13 cellular contexts compared by ENCODE assay signal in genomic region chr14:90093942-90094595, GRCh38. TPM values are rescaled to one million over a fixed set of nuclear protein-coding genes. Genes with fewer than 3 reads are reported as not detected.
A peak's percentile ranks its signal among the peaks of the same experiment; 100 is the strongest.
DNase-seq lines count a peak whose midpoint lies in the region; ATAC-seq and TF ChIP-seq lines count a peak whose summit lies in the region.
"Had no signal": no experiment of that assay in that cellular context is flagged by ENCODE, and none has a peak within 500 bp of the region (broad histone marks: within the 10 kb centered on the region; RNA-seq: fewer than 3 reads in every experiment).

No MANE protein-coding gene starts in this region.

- ATAC-seq in HG03354 (IDR thresholded peaks at IDR 0.05; ENCODE audit: poor library complexity, severe bottlenecking, unreplicated experiment) = no peak
- no peak for ATAC-seq in left lobe of liver
- ATAC-seq in GM21447 (IDR thresholded peaks at IDR 0.05; ENCODE audit: unreplicated experiment) = no peak

- H3K4me3 ChIP-seq in fibroblast of villous mesenchyme (ENCODE audit: low read depth, low read length) = no peak overlapping the region
- H3K4me3 ChIP-seq: hepatocyte, thoracic aorta had no signal

- POLR2A ChIA-PET in RWPE1 (lab: Yijun Ruan, JAX; ENCODE audit: low non-redundant PET) = no interaction called here

- CTCF ChIA-PET in RWPE1 (lab: Yijun Ruan, JAX) = no interaction called here

- no peak overlapping the region for H3K27ac ChIP-seq in RWPE1
- H3K27ac ChIP-seq: hepatocyte, thoracic aorta had no signal

- DNase-seq in Daoy (ENCODE audit: low read depth) (peak; percentile 16), HPDE6-E6E7 (ENCODE audit: extremely low spot score) (peak; percentile 43), RWPE1 (ENCODE audit: low spot score) (peak; percentile 23), fibroblast of villous mesenchyme (ENCODE audit: low read depth) (peak; percentile 5), left lobe of liver (ENCODE audit: low spot score) (no peak), H4 (ENCODE audit: low spot score) (no peak)
- DNase-seq: caudate nucleus, GF-D8, naive B cell had no signal

- TF ChIP-seq CTCF in RWPE1 (conservative IDR thresholded peaks at IDR 0.05; ENCODE audit: low read depth) (no peak), fibroblast of villous mesenchyme (IDR thresholded peaks at IDR 0.05; ENCODE audit: insufficient read depth, low read depth, low read length) (no peak)

RNA-seq across cellular contexts. Expression of gene KCNK13, which starts 32.3 kb away (rescaled TPM):
- 0.23 and 0.60 TPM in 2 replicates for total RNA-seq in Daoy (2014; rRNA removed; shearing (Covaris generic))
- total RNA-seq in fibroblast of villous mesenchyme (not detected in 2 replicates), left lobe of liver (0.38 TPM)
- total RNA-seq in H4 (2014; rRNA removed; shearing (Covaris generic)) = 0.04 TPM in 1 of 2 replicates, not detected in the other

Comparison
In these comparisons a context has a peak if more than half of its experiments do, and no peak if none do; other contexts are left out.
1. DNase-seq: peak in Daoy (single experiment), HPDE6-E6E7 (single experiment), RWPE1 (single experiment) and fibroblast of villous mesenchyme (single experiment); none in left lobe of liver (single experiment) and H4 (single experiment).